In the genomic region with DNA sequence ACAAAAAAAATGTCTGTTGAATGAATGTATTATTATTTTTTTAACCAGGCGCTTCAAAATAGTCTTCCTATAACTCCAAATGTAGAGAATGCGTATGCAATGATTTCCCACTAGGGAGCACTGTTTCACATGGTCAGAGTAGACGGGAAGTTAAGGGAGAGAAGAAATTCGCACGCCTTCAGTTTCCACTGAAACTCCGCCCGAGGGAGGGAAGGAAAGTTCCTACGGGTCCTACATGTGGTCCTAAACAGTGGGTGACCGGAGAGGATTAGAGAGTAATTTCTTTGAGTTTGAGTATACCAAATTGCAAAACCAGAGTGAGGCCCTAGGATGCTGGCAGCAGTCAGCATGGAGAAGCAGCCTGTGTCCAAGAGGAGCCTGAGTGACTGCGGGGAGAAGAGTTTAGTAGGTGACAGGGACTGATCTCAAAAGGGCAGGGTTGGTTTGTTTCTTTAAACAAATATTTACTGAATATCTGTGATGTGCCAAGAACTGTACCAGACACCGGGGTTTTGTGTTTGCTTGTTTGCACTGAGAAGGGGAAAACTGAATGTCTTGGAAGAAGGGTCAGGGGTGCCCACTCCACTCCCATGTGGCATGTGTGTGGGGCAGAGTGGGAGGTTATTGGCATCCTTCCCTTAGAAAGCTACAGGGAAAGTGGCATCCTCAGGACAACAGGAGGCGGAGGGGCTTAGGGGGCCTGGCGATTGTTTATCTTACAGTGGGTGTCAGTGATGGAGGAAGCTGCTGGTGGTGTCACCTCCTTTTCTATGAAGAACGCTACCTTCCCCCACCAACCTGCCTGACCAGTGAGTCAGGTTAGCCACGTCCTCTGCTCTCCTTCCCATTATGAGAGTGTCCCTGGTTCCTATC, we compare ENCODE assay signal across 8 cellular contexts. TPM values are rescaled to one million over a fixed set of nuclear protein-coding genes. Genes with fewer than 3 reads are reported as not detected.
DNase-seq lines count a peak whose midpoint lies in the region; ATAC-seq and TF ChIP-seq lines count a peak whose summit lies in the region.

No MANE protein-coding gene starts in this region.

- H3K27ac ChIP-seq in fibroblast of lung (ENCODE audit: insufficient read depth, low read length) = peak overlapping the region; percentile 79

- no peaks in the 10 kb centered on the region for H4K20me1 ChIP-seq in fibroblast of lung (ENCODE audit: control insufficient read depth, extremely low read depth, insufficient read depth, low read length)

- in situ Hi-C loops in KBM-7 (cut with MboI; ENCODE audit: low pct_unique_long_range_greater_than_20kb, low sequenced_read_pairs) = no loop called here

- no peaks in the 10 kb centered on the region for H3K36me3 ChIP-seq in fibroblast of lung (ENCODE audit: control insufficient read depth, insufficient read depth, low read length)

- H3K4me2 ChIP-seq in fibroblast of lung (ENCODE audit: extremely low read depth, insufficient read depth, low read length) = no peak overlapping the region

- peaks cover 21% of the 10 kb centered on the region for H3K4me1 ChIP-seq in fibroblast of lung (ENCODE audit: control insufficient read depth, extremely low read depth, insufficient read depth, low read length)

- peak; percentile 56 for ATAC-seq in omental fat pad (ENCODE audit: low FRiP score)
- no peak for ATAC-seq in HG03565 (IDR thresholded peaks at IDR 0.05; ENCODE audit: unreplicated experiment)
- ATAC-seq in HG03354 (IDR thresholded peaks at IDR 0.05; ENCODE audit: poor library complexity, severe bottlenecking, unreplicated experiment) = no peak

- no peaks in the 10 kb centered on the region for H3K9me3 ChIP-seq in fibroblast of lung (ENCODE audit: control insufficient read depth, insufficient read depth, low read depth, low read length)

- peak; percentile 46 for DNase-seq in ELF-1 (ENCODE audit: low read depth, low spot score)
- peak; percentile 74 for DNase-seq in KBM-7
- DNase-seq in fibroblast of lung (ENCODE audit: low read depth in 2 of 2) = peak; percentile 47 to 57
- no peak for DNase-seq in omental fat pad (ENCODE audit: low spot score)
- DNase-seq in GM19240 (ENCODE audit: insufficient read length, low spot score) = no peak

- no peak overlapping the region for H3K9ac ChIP-seq in fibroblast of lung (ENCODE audit: insufficient read depth, low read length)

- peak overlapping the region; percentile 62 for H2AFZ ChIP-seq in fibroblast of lung (ENCODE audit: low read length)

- TF ChIP-seq CTCF in WI38 (IDR thresholded peaks at IDR 0.05; ENCODE audit: low read depth, low read length) = peak; percentile 24; the same call in 1 of the 2 replicates
- peak; percentile 56 to 66 for TF ChIP-seq CTCF in fibroblast of lung (conservative IDR thresholded peaks at IDR 0.05 in 1 of 2, IDR thresholded peaks at IDR 0.05 in 1 of 2; ENCODE audit: low read depth in 1 of 2, low read length in 2 of 2)
- no peak for TF ChIP-seq CTCF in omental fat pad (IDR thresholded peaks at IDR 0.05)

- H3K4me3 ChIP-seq in WI38 (ENCODE audit: low read depth, low read length) = no peak overlapping the region
- no peak overlapping the region for H3K4me3 ChIP-seq in fibroblast of lung (replicated peaks in 1 of 4; ENCODE audit: control extremely low read depth in 1 of 4, insufficient read depth in 1 of 4, low read depth in 3 of 4, low read length in 4 of 4)

- no peaks in the 10 kb centered on the region for H3K27me3 ChIP-seq in fibroblast of lung (ENCODE audit: control insufficient read depth, insufficient read depth, low read length)

- H3K79me2 ChIP-seq in fibroblast of lung (ENCODE audit: control insufficient read depth, insufficient read depth, low read length) = no peaks in the 10 kb centered on the region

RNA-seq across cellular contexts. Expression of gene RNU5D-1, which starts 22.8 kb away (rescaled TPM):
- total RNA-seq in fibroblast of lung = not detected in 2 replicates
- not detected in 2 replicates for polyA plus RNA-seq in fibroblast of lung
- not detected in 2 replicates for polyA plus RNA-seq in fibroblast of lung (2012)
- polyA minus RNA-seq in fibroblast of lung (ENCODE audit: low replicate concordance) = under 0.01 TPM in 1 of 2 replicates, not detected in the other
- total RNA-seq in omental fat pad = not detected

RNA-seq across cellular contexts. Expression of gene KIF2C, which starts 31.4 kb away (rescaled TPM):
- total RNA-seq in fibroblast of lung (0.51 and 9.2 TPM in 2 replicates), omental fat pad (1 to 10 TPM in 2 of 4 donors, under 1 TPM in 2; 0.19 to 2.8 (median 0.93) TPM)
- 9.9 and 41.9 TPM in 2 replicates for polyA plus RNA-seq in fibroblast of lung
- 7.2 and 28.0 TPM in 2 replicates for polyA plus RNA-seq in fibroblast of lung (2012)
- polyA minus RNA-seq in fibroblast of lung (ENCODE audit: low replicate concordance) = 3.8 and 24.6 TPM in 2 replicates

RNA-seq across cellular contexts. Expression of gene ARMH1, which starts 33.7 kb away (rescaled TPM):
- total RNA-seq in fibroblast of lung (2.3 and 6.4 TPM in 2 replicates), omental fat pad (1 to 10 TPM in 3 of 4 donors, under 1 TPM in 1; 0.47 to 2.4 (median 1.2) TPM)
- polyA plus RNA-seq in fibroblast of lung = 0.75 and 2.4 TPM in 2 replicates
- polyA plus RNA-seq in fibroblast of lung (2012) = 0.27 and 1.0 TPM in 2 replicates
- not detected in 2 replicates for polyA minus RNA-seq in fibroblast of lung (ENCODE audit: low replicate concordance)

RNA-seq across cellular contexts. Expression of gene TMEM53, which starts 33.9 kb away (rescaled TPM):
- total RNA-seq in fibroblast of lung (5.6 and 8.1 TPM in 2 replicates), omental fat pad (10 to 100 TPM in 3 of 4 donors, 1 to 10 TPM in 1; 7.6 to 14.0 (median 10.3) TPM)
- 11.6 and 12.4 TPM in 2 replicates for polyA plus RNA-seq in fibroblast of lung
- polyA plus RNA-seq in fibroblast of lung (2012) = 16.4 and 16.8 TPM in 2 replicates
- polyA minus RNA-seq in fibroblast of lung (ENCODE audit: low replicate concordance) = 15.9 and 37.0 TPM in 2 replicates

Comparison
In these comparisons a context has a peak if more than half of its experiments do, and no peak if none do; other contexts are left out.
1. DNase-seq: peak in ELF-1 (single experiment), KBM-7 (single experiment) and fibroblast of lung (2 of 2); none in omental fat pad (single experiment) and GM19240 (single experiment).
2. CTCF ChIP-seq: peak in WI38 (single experiment) and fibroblast of lung (2 of 2); none in omental fat pad (0 of 3).